In the genomic region with DNA sequence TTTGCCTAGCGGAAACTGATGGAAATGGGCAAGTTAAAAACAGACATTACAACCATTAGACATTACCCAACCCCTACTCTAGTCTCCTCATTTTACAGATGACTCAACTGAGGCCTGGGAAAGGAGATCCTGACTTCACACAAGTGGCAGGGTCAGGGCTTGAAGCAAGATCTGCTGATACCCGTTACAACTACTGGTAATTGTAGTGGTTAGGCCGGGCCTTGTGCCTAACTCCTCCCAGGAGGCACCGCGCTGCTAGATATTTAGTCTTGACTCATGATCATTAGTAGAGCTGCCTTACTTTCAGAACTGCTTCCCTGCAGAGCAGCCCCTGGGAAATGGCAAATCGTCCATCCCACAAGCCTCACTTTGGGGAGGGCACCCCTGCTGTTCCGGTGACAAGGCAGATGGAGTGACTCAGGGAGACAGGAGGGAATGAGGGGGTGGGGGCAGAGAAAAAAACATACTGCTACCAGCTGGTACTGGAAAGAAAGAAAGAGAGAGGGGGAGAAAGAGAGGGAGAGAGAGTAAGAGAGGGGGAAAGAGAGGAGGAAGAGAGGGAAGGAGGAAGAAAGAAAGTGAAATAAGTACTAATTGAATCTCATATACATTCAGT, we compare ENCODE assay signal across 8 cellular contexts. TPM values are rescaled to one million over a fixed set of nuclear protein-coding genes. Genes with fewer than 3 reads are reported as not detected.
DNase-seq lines count a peak whose midpoint lies in the region; ATAC-seq, FAIRE-seq and TF ChIP-seq lines count a peak whose summit lies in the region.

No MANE protein-coding gene starts in this region.

- intact Hi-C loops in sigmoid colon (cut with DNase I), result no loop called here

- no peak overlapping the region for H3K4me3 ChIP-seq in fibroblast of the aortic adventitia (ENCODE audit: low read depth, low read length)
- H3K4me3 ChIP-seq in sigmoid colon, result peak overlapping the region in 1 of 4 donors; percentile 72

- peak; percentile 93 for FAIRE-seq in GM19239 (lab: Jason Lieb, UNC)

- no peak for TF ChIP-seq EP300 in sigmoid colon (IDR thresholded peaks at IDR 0.05)

- H3K27me3 ChIP-seq in sigmoid colon, result no peaks in the 10 kb centered on the region

- no peaks in the 10 kb centered on the region for H3K4me1 ChIP-seq in sigmoid colon

- 37 to 80% methylated on average over 7 of the region's 7 CpGs for WGBS in sigmoid colon, 2 donors

- TF ChIP-seq POLR2A in sigmoid colon (IDR thresholded peaks at IDR 0.05), result no peak

- TF ChIP-seq CTCF in fibroblast of the aortic adventitia (IDR thresholded peaks at IDR 0.05; ENCODE audit: insufficient read depth, low read length), result no peak
- no peak for TF ChIP-seq CTCF in sigmoid colon (IDR thresholded peaks at IDR 0.05)

- no peaks in the 10 kb centered on the region for H3K9me3 ChIP-seq in sigmoid colon

- DNase-seq in AG08396 (ENCODE audit: low spot score), result peak; percentile 72
- no peak for DNase-seq in GM19239 (ENCODE audit: insufficient read length, low spot score)
- DNase-seq in NCI-H226, result peak; percentile 48
- peak; percentile 40 for DNase-seq in activated CD8-positive, alpha-beta memory T cell treated with anti-CD3 and anti-CD28 coated beads, Interleukin-2, amount 50 U/mL, for 4 hours
- peak; percentile 90 for DNase-seq in fibroblast of the aortic adventitia (ENCODE audit: low read depth)
- DNase-seq in sigmoid colon, result peak; percentile 73
- DNase-seq in hippocampal formation (lab: John Stamatoyannopoulos, UW), result no peak
- DNase-seq in left lobe of liver (ENCODE audit: low spot score), result no peak

- ATAC-seq in left lobe of liver, result no peak

- H3K36me3 ChIP-seq in sigmoid colon, result no peaks in the 10 kb centered on the region

- H3K27ac ChIP-seq in sigmoid colon, result peak overlapping the region; percentile 84 to 91 (median 88)

RNA-seq across cellular contexts. Expression of gene ARHGEF6, which starts 12.2 kb away (rescaled TPM):
- 8.2 and 10.0 TPM in 2 replicates for total RNA-seq in fibroblast of the aortic adventitia (ENCODE audit: low replicate concordance)
- total RNA-seq in sigmoid colon, result 10 to 100 TPM; 16.1 to 26.3 (median 20.1) TPM
- 10 to 100 TPM in 1 of 3 donors, 1 to 10 TPM in 2; 2.1 to 13.0 (median 3.6) TPM for polyA plus RNA-seq in sigmoid colon
- 3.0 TPM for total RNA-seq in left lobe of liver

Comparison
In these comparisons a context has a peak if more than half of its experiments do, and no peak if none do; other contexts are left out.
1. DNase-seq: peak in AG08396 (single experiment), NCI-H226 (single experiment), activated CD8-positive, alpha-beta memory T cell treated with anti-CD3 and anti-CD28 coated beads, Interleukin-2, amount 50 U/mL, for 4 hours (single experiment), fibroblast of the aortic adventitia (single experiment) and sigmoid colon (single experiment); none in GM19239 (single experiment), hippocampal formation (0 of 2) and left lobe of liver (single experiment).